8 cellular contexts compared by ENCODE assay signal in the genomic region with DNA sequence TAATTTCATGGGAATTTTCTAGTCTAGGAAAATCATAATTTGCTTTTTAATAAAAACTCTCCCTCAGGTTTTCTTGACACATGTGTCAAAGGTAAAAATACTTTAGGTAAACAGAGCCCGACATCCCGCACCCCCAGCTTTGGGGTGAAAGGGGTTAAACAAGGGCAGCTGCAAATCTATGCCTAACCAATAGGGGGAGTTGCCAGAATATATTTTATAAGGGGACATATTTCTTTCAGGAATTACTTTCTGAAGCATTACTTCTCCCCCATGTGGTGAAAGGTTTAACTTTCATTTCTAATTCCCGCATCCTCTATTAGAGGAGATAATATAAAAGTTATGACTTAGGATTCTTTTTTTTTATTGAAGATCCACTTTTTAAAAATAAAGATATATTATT. TPM values are rescaled to one million over a fixed set of nuclear protein-coding genes. Genes with fewer than 3 reads are reported as not detected.
A peak's percentile ranks its signal among the peaks of the same experiment; 100 is the strongest.
DNase-seq lines count a peak whose midpoint lies in the region; FAIRE-seq and TF ChIP-seq lines count a peak whose summit lies in the region.

No MANE protein-coding gene starts in this region.

- no peaks in the 10 kb centered on the region for H3K27me3 ChIP-seq in AG04450 (ENCODE audit: control insufficient read depth, insufficient read depth, low read length)
- peaks cover 0 to 4% of the 10 kb centered on the region in 2 donors for H3K27me3 ChIP-seq in tibial nerve

- no peak for FAIRE-seq in GM12892 (lab: Jason Lieb, UNC)

- TF ChIP-seq POLR2A in GM12892 (IDR thresholded peaks at IDR 0.05; ENCODE audit: low read depth, low read length), result no peak
- no peak for TF ChIP-seq POLR2A in tibial nerve (IDR thresholded peaks at IDR 0.05)

- TF ChIP-seq CTCF in AG04450 (IDR thresholded peaks at IDR 0.05; ENCODE audit: low read depth, low read length) (peak; percentile 51), tibial nerve (IDR thresholded peaks at IDR 0.05) (peak in 4 of 5 experiments; percentile 30 to 49 (median 35))

- H3K27ac ChIP-seq in AG04450 (ENCODE audit: low read depth, low read length), result no peak overlapping the region
- H3K27ac ChIP-seq in tibial nerve, result no peak overlapping the region

- H3K9me3 ChIP-seq in AG04450 (ENCODE audit: control insufficient read depth, insufficient read depth, low read length), result no peaks in the 10 kb centered on the region
- no peaks in the 10 kb centered on the region for H3K9me3 ChIP-seq in tibial nerve

- no peak overlapping the region for H3K4me3 ChIP-seq in AG04450 (ENCODE audit: low read depth, low read length)
- no peak overlapping the region for H3K4me3 ChIP-seq in tibial nerve

- POLR2A ChIA-PET in AG04450 (lab: Yijun Ruan, JAX), result no interaction called here

- no peaks in the 10 kb centered on the region for H3K36me3 ChIP-seq in tibial nerve

- TF ChIP-seq EP300 in tibial nerve (IDR thresholded peaks at IDR 0.05), result no peak

- DNase-seq in AG04450 (ENCODE audit: low read depth, low spot score), result no peak
- DNase-seq in GM12892 (ENCODE audit: insufficient read length), result peak; percentile 1
- DNase-seq in RPMI7951 (ENCODE audit: low read depth), result peak; percentile 7
- DNase-seq in foreskin melanocyte, result peak; percentile 20
- no peak for DNase-seq in tibial nerve (ENCODE audit: low spot score in 2 of 2)
- no peak for DNase-seq in T1000 (lab: John Stamatoyannopoulos, UW)
- DNase-seq in cerebellar nuclear complex (lab: John Stamatoyannopoulos, UW), result no peak
- no peak for DNase-seq in activated T-cell treated with anti-CD3 and anti-CD28 coated beads, Interleukin-2, amount 50 U/mL, for 48 hours

- WGBS in tibial nerve, 2 donors, result 60 to 69% methylated on average over 3 of the region's 3 CpGs

- CTCF ChIA-PET in AG04450 (lab: Charles Lee), result interaction anchor here (0.6 to 2.1 kb wide), 4 partner anchors 504 to 621 kb away, joined by 3 to 9 read pairs (median 6); no protein-coding TSS in a partner anchor

- H3K4me1 ChIP-seq in tibial nerve, result no peaks in the 10 kb centered on the region

RNA-seq across cellular contexts. Expression of gene HEPH, which starts 53.9 kb away (rescaled TPM):
- polyA plus RNA-seq in AG04450 (2011; rRNA removed), result 49.4 and 59.3 TPM in 2 replicates
- polyA minus RNA-seq in AG04450 (2011; rRNA and poly(A)+ RNA removed), result 29.8 and 42.9 TPM in 2 replicates
- polyA plus RNA-seq in GM12892 (2012; ENCODE audit: missing spikeins), result 0.49 TPM
- total RNA-seq in RPMI7951 (2014; rRNA removed; shearing (Covaris generic)), result 0.39 TPM in 1 of 2 replicates, not detected in the other
- total RNA-seq in tibial nerve, result 10 to 100 TPM in 3 of 4 donors, 1 to 10 TPM in 1; 7.2 to 30.0 (median 24.1) TPM

Comparison
In these comparisons a context has a peak if more than half of its experiments do, and no peak if none do; other contexts are left out.
1. DNase-seq: peak in GM12892 (single experiment), RPMI7951 (single experiment) and foreskin melanocyte (single experiment); none in AG04450 (single experiment), tibial nerve (0 of 2), T1000 (single experiment), cerebellar nuclear complex (0 of 2) and activated T-cell treated with anti-CD3 and anti-CD28 coated beads, Interleukin-2, amount 50 U/mL, for 48 hours (0 of 2).